ENCODE assay signal across 1 cellular context in the genomic region with DNA sequence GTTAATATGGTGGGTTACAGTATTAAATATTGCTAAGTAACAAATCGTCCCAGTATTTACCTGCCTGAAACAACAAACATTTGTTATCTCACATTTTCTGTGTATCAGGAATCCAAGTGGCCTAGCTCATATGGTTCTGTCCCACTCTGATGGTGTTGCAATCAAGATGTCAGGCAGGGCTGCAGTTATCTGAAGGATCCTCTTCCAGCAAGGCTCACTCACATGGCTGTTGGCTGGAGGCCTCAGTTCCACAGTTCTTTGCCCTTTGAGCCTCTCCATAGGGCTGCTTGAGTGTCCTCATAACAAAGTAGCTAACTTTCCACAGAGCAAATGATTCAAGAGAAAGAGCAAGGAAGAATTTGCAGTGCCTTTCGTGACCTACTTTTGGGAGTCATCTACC.
A peak's percentile ranks its signal among the peaks of the same experiment; 100 is the strongest.
TF ChIP-seq lines count a peak whose summit lies in the region.

No MANE protein-coding gene starts in this region.

TF ChIP-seq in HepG2, 621 proteins besides CTCF, POLR2A, EP300 and RAD21:
- TF ChIP-seq ZFY (CRISPR knock-in tag; IDR thresholded peaks at IDR 0.05) (peak; percentile 22; the same call in 1 of the 2 replicates), GMEB1 (CRISPR knock-in tag; IDR thresholded peaks at IDR 0.05; ENCODE audit: borderline replicate concordance) (no peak), HNF4A (CRISPR knock-in tag; IDR thresholded peaks at IDR 0.05) (peak; percentile 62), MYNN (CRISPR knock-in tag; IDR thresholded peaks at IDR 0.05; ENCODE audit: low read depth) (no peak), CEBPB (IDR thresholded peaks at IDR 0.05; ENCODE audit: borderline replicate concordance, low read depth, low read length) (peak; percentile 92), POGZ (CRISPR knock-in tag; IDR thresholded peaks at IDR 0.05) (0 out of 2 replicates have a peak, but pooled peaks have one; percentile 34), ZNF546 (CRISPR knock-in tag; conservative IDR thresholded peaks at IDR 0.05) (peak; percentile 97), ZNF644 (CRISPR knock-in tag; IDR thresholded peaks at IDR 0.05; ENCODE audit: low read depth) (peak; percentile 83), SOX13 (IDR thresholded peaks at IDR 0.05) (no peak), SOX13 (CRISPR knock-in tag; conservative IDR thresholded peaks at IDR 0.05 in 1 of 2, IDR thresholded peaks at IDR 0.05 in 1 of 2) (peak in 1 of 2 experiments; percentile 7; a peak in 1 of 4 replicates), CEBPG (CRISPR knock-in tag; IDR thresholded peaks at IDR 0.05) (peak; percentile 83), ZNF569 (CRISPR knock-in tag; IDR thresholded peaks at IDR 0.05; ENCODE audit: borderline replicate concordance) (no peak), CERS6 (CRISPR knock-in tag; IDR thresholded peaks at IDR 0.05) (no peak), SIX4 (CRISPR knock-in tag; IDR thresholded peaks at IDR 0.05) (no peak), ZMYM4 (CRISPR knock-in tag; IDR thresholded peaks at IDR 0.05) (0 out of 2 replicates have a peak, but pooled peaks have one; percentile 29), GATAD2A (CRISPR knock-in tag; IDR thresholded peaks at IDR 0.05) (peak; percentile 37; the same call in 1 of the 2 replicates)
